Comparison of ENCODE assay signal across 26 cellular contexts in the genomic region with DNA sequence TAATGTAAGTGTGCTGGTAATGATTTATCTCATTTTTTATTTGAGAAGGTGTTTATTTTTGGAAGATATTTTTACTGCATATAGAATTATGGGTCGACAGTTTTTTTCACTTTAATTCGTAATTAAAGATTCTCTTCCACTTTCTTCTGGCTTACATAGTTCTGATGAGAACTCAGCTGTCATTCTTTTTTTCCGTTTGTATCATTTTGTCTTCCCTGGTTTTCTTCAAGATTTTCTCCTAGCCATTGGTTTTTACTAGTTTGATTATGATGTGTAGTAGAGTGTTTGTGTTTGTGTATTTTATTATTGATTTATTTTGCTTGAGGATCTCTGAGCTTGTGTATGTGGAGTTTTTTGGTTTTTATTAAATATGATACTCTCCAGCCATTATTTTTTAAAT.
"Had no signal": no experiment of that assay in that cellular context is flagged by ENCODE, and none has a peak within 500 bp of the region (broad histone marks: within the 10 kb centered on the region; RNA-seq: fewer than 3 reads in every experiment).

No MANE protein-coding gene starts in this region.

- DNase-seq: activated CD4-positive, alpha-beta memory T cell treated with anti-CD3 and anti-CD28 coated beads, Interleukin-2, amount 10 ng/mL, durations not matched to agents 7 days and 5 days; activated CD4-positive, alpha-beta T cell treated with anti-CD3 and anti-CD28 coated beads for 36 hours; activated CD4-positive, alpha-beta T cell treated with anti-CD3 and anti-CD28 coated beads, Interleukin-2, amount 50 U/mL, for 1 hour; activated CD8-positive, alpha-beta memory T cell treated with anti-CD3 and anti-CD28 coated beads, Interleukin-2, amount 50 U/mL, for 4 hours; activated gamma-delta T cell treated with Interleukin-2 at 50 U/mL for 16 hours; activated naive CD4-positive, alpha-beta T cell treated with anti-CD3 and anti-CD28 coated beads, Interleukin-2, amount 10 ng/mL, durations not matched to agents 7 days and 5 days; activated naive CD8-positive, alpha-beta T cell treated with anti-CD3 and anti-CD28 coated beads for 36 hours; activated T-cell treated with anti-CD3 and anti-CD28 coated beads, Interleukin-2, amount 50 U/mL, for 72 hours; adrenal gland; aorta; caudate nucleus; Kasumi-1; KBM-7; MV-4-11; NCI-H1092 treated with DMSO at 0.1 percent for 48 hours; NCI-H1417 treated with DMSO at 0.1 percent for 48 hours; NCI-H1694; NCI-H2029; NCI-H2107; NCI-H510A treated with DMSO at 0.1 percent for 48 hours; NCI-H748 treated with DMSO at 0.1 percent for 48 hours; SIG-M5; T-helper 17 cell; T-helper 9 cell had no signal

- H3K27ac ChIP-seq: adrenal gland, breast epithelium, VCaP had no signal

- H3K27me3 ChIP-seq: adrenal gland, breast epithelium had no signal

- ATAC-seq: activated CD4-positive, alpha-beta T cell treated with anti-CD3 and anti-CD28 coated beads for 36 hours; activated T-cell treated with anti-CD3 and anti-CD28 coated beads, Interleukin-2, amount 50 U/mL, for 72 hours; T-helper 17 cell had no signal

- H3K4me3 ChIP-seq: adrenal gland, breast epithelium had no signal

- H3K4me1 ChIP-seq: adrenal gland, breast epithelium had no signal

- H3K36me3 ChIP-seq: adrenal gland, breast epithelium had no signal
